11 cellular contexts compared by ENCODE assay signal in the genomic region with DNA sequence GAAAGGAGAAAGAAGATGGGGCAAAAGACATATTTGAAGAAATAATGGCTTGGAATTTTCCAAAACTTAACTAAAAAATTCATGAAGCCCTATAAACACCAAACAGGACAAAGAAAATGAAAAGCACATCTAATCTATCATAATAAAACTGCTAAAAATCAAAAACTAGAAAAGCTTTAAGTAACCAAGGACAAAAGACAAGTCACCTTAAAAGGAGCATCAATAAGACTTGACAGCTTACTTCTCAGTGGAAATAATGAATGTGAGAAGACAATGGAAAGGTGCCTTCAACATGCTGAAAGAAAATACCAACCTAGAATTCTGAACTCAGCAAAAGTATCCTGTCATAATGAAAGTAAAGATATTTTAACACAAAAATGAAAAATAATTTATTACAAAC.
"Had no signal": no experiment of that assay in that cellular context is flagged by ENCODE, and none has a peak within 500 bp of the region (broad histone marks: within the 10 kb centered on the region; RNA-seq: fewer than 3 reads in every experiment).

No MANE protein-coding gene starts in this region.

- H3K4me3 ChIP-seq: esophagus squamous epithelium, mucosa of descending colon had no signal

- H3K4me1 ChIP-seq: esophagus squamous epithelium had no signal

- H3K27me3 ChIP-seq: esophagus squamous epithelium had no signal

- H3K36me3 ChIP-seq: esophagus squamous epithelium had no signal

- DNase-seq: activated CD4-positive, alpha-beta T cell treated with anti-CD3 and anti-CD28 coated beads for 36 hours; activated CD4-positive, alpha-beta T cell treated with anti-CD3 and anti-CD28 coated beads, Interleukin-2, amount 50 U/mL, for 48 hours; activated gamma-delta T cell treated with Interleukin-2 at 50 U/mL for 16 hours; activated T-cell treated with anti-CD3 and anti-CD28 coated beads for 4 hours; amniotic stem cell; effector memory CD8-positive, alpha-beta T cell; esophagus squamous epithelium; mucosa of descending colon; naive B cell; retina; stimulated activated naive B cell treated with anti-CD40 and anti-IgM and Interleukin-4, amounts not matched to agents 10 μg/mL and 1 μg/mL and 100 μg/mL, for 72 hours had no signal
